ENCODE assay signal across 1 cellular context in the genomic region with DNA sequence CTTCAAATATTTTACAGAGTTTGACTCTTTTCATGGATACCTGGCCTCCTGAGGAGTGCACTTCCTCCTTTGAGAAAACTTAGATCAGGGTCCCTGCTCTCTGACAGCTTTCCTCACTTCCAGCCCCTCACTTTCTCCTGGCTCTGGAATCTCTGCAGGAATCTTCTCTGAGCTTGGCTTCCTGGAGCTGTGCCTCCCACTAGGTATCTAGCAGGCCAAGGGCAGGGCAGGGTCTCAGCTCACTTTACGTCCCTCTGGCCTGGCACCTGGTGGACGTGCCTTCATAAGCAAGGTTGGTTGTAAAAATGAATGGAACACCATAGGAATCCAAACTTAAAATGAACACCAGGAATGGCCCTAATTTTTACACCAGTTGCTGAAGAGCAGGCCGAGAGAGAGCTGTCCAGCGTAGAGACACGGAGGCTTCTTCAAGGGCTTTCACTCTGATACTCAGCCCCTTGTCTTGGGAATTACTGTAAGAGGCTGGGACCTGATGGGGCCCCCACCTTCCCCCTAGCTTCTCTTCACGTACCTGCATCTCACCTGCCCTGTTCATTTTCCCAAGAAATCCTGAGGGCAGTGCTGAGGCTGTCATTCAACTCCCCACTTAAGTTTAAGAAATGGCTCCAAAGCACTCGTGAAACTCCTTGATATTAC.
TF ChIP-seq lines count a peak whose summit lies in the region.

No MANE protein-coding gene starts in this region.

TF ChIP-seq in GM12878, 131 proteins besides CTCF, POLR2A, EP300 and RAD21 (continued from another document):
- no peak for TF ChIP-seq RAD51 (IDR thresholded peaks at IDR 0.05)
